In genomic region chr4:170522427-170522970, GRCh38 we compare ENCODE assay signal across 18 cellular contexts.
DNase-seq lines count a peak whose midpoint lies in the region; ATAC-seq, FAIRE-seq and TF ChIP-seq lines count a peak whose summit lies in the region.
"Had no signal": no experiment of that assay in that cellular context is flagged by ENCODE, and none has a peak within 500 bp of the region (broad histone marks: within the 10 kb centered on the region; RNA-seq: fewer than 3 reads in every experiment).

No MANE protein-coding gene starts in this region.

- no peak for ATAC-seq in HepG2
- ATAC-seq in right lobe of liver: no peak
- no peak for ATAC-seq in GM12878
- ATAC-seq in heart right ventricle: peak; percentile 67 to 91 (median 72)
- no peak for ATAC-seq in HG03095 (IDR thresholded peaks at IDR 0.05; ENCODE audit: unreplicated experiment)
- no peak for ATAC-seq in HG02642 (IDR thresholded peaks at IDR 0.05; ENCODE audit: poor library complexity, unreplicated experiment)

- WGBS in HepG2 (ENCODE audit: low lambda C conversion rate): 8% methylated on average over 5 of the region's 5 CpGs
- WGBS in right lobe of liver (ENCODE audit: insufficient coverage, low coverage, low lambda C conversion rate, missing lambda C conversion rate): 61% methylated on average over 5 of the region's 5 CpGs
- WGBS in GM12878 (ENCODE audit: insufficient coverage, insufficient replicate concordance, low lambda C conversion rate, missing lambda C conversion rate): 21% methylated on average over 5 of the region's 5 CpGs
- 68 to 83% methylated on average over 5 of the region's 5 CpGs for WGBS in heart right ventricle, 2 donors

- H3K9ac ChIP-seq in HepG2 (ENCODE audit: insufficient read depth, low read depth, low read length): no peak overlapping the region
- no peak overlapping the region for H3K9ac ChIP-seq in GM12878 (ENCODE audit: control insufficient read depth, insufficient read depth, low read length)

- in situ Hi-C loops in HepG2 (cut with HindIII; ENCODE audit: extremely low pct_ligation_motif_present, low pct_unique_long_range_greater_than_20kb) (no loop called here), GM12878 (cut with MboI) (no loop called here)

- TF ChIP-seq EP300 in HepG2 (IDR thresholded peaks at IDR 0.05; ENCODE audit: low read depth in 2 of 2, low read length in 2 of 2): no peak
- TF ChIP-seq EP300 in HepG2 (CRISPR knock-in tag; IDR thresholded peaks at IDR 0.05; ENCODE audit: borderline replicate concordance): no peak
- no peak for TF ChIP-seq EP300 in GM12878 (IDR thresholded peaks at IDR 0.05; ENCODE audit: borderline replicate concordance in 1 of 2, control insufficient read depth in 1 of 2, low read depth in 2 of 2, low read length in 2 of 2)

- H3K79me2 ChIP-seq in HepG2 (ENCODE audit: insufficient read depth, low read length): no peaks in the 10 kb centered on the region
- H3K79me2 ChIP-seq in GM12878 (ENCODE audit: control insufficient read depth, insufficient read depth, low read length): no peaks in the 10 kb centered on the region

- no peaks in the 10 kb centered on the region for H4K20me1 ChIP-seq in HepG2 (ENCODE audit: insufficient read depth, low read length)
- H4K20me1 ChIP-seq in GM12878 (ENCODE audit: control insufficient read depth, insufficient read depth): no peaks in the 10 kb centered on the region

- TF ChIP-seq CTCF in HepG2 (CRISPR knock-in tag; IDR thresholded peaks at IDR 0.05) (no peak), right lobe of liver (IDR thresholded peaks at IDR 0.05) (no peak), GM12878 (IDR thresholded peaks at IDR 0.05 in 2 of 3, conservative IDR thresholded peaks at IDR 0.05 in 1 of 3; ENCODE audit: control insufficient read depth in 2 of 3, extremely low read depth in 1 of 3, insufficient read depth in 1 of 3, low read depth in 3 of 3, low read length in 3 of 3) (no peak), heart right ventricle (IDR thresholded peaks at IDR 0.05) (no peak)

- no peaks in the 10 kb centered on the region for H3K27me3 ChIP-seq in HepG2 (ENCODE audit: control insufficient read depth in 1 of 2, insufficient read depth in 2 of 2, low read length in 2 of 2)
- no peaks in the 10 kb centered on the region for H3K27me3 ChIP-seq in right lobe of liver
- H3K27me3 ChIP-seq in GM12878 (replicated peaks in 1 of 2; ENCODE audit: control insufficient read depth in 2 of 2, insufficient read depth in 2 of 2, low read length in 1 of 2): no peaks in the 10 kb centered on the region
- H3K27me3 ChIP-seq in heart right ventricle: no peaks in the 10 kb centered on the region
- H3K27me3 ChIP-seq: BE2C had no signal

- no peak overlapping the region for H2AFZ ChIP-seq in HepG2 (ENCODE audit: low read length)
- H2AFZ ChIP-seq in GM12878 (ENCODE audit: control insufficient read depth, low read depth, low read length): no peak overlapping the region

- BruUV-seq in HepG2 (replicated peaks; lab: Mats Ljungman, UMichigan): no TSS peak
- no TSS peak for BruUV-seq in GM12878 (replicated peaks; lab: Mats Ljungman, UMichigan)

- H3K4me2 ChIP-seq in HepG2 (ENCODE audit: low read depth, low read length) (no peak overlapping the region), GM12878 (ENCODE audit: control insufficient read depth, insufficient read depth) (no peak overlapping the region)

- H3K4me1 ChIP-seq in HepG2 (ENCODE audit: insufficient read depth, low read length) (no peaks in the 10 kb centered on the region), right lobe of liver (no peaks in the 10 kb centered on the region), GM12878 (ENCODE audit: control insufficient read depth, insufficient read depth, low read length) (no peaks in the 10 kb centered on the region), heart right ventricle (no peaks in the 10 kb centered on the region)
- H3K4me1 ChIP-seq: BE2C, Caco-2 had no signal

- DNase-seq in HepG2 (ENCODE audit: low spot score): no peak
- DNase-seq in right lobe of liver: no peak
- DNase-seq in GM12878 (ENCODE audit: low read depth, low spot score): no peak
- peak in 1 of 2 donors; percentile 22 for DNase-seq in heart right ventricle
- DNase-seq in NCI-H2081 (lab: John Stamatoyannopoulos, UW): no peak
- DNase-seq: ACHN; BE2C; C1 segment of cervical spinal cord; Caco-2; CD4-positive, alpha-beta T cell; GOT3; H9; KBM-7 had no signal

- H3K9me3 ChIP-seq in HepG2 (ENCODE audit: low read length) (peaks cover 24% of the 10 kb centered on the region), right lobe of liver (no peaks in the 10 kb centered on the region), GM12878 (replicated peaks; ENCODE audit: control insufficient read depth, insufficient read depth, low read length) (no peaks in the 10 kb centered on the region), heart right ventricle (peaks cover 0 to 4% (median 0%) of the 10 kb centered on the region in 11 donors)
- H3K9me3 ChIP-seq: BE2C, Caco-2 had no signal

- H3K27ac ChIP-seq in HepG2 (ENCODE audit: extremely low read length, insufficient read depth, low read length) (no peak overlapping the region), right lobe of liver (no peak overlapping the region), GM12878 (ENCODE audit: control insufficient read depth, insufficient read depth) (no peak overlapping the region), heart right ventricle (no peak overlapping the region)

- TF ChIP-seq POLR2A in HepG2 (IDR thresholded peaks at IDR 0.05; ENCODE audit: insufficient read depth in 1 of 2, low read depth in 2 of 2, low read length in 2 of 2) (no peak), right lobe of liver (IDR thresholded peaks at IDR 0.05) (no peak), GM12878 (IDR thresholded peaks at IDR 0.05; ENCODE audit: low read depth, low read length) (no peak)

- POLR2A ChIA-PET in HepG2 (lab: Yijun Ruan, JAX): no interaction called here
- POLR2A ChIA-PET in GM12878 (lab: Charles Lee): no interaction called here

- intact Hi-C loops in HepG2 (cut with micrococcal nuclease; ENCODE audit: unreplicated experiment): no loop called here
- intact Hi-C loops in right lobe of liver (cut with DNase I): no loop called here
- intact Hi-C loops in GM12878 (cut with micrococcal nuclease; ENCODE audit: unreplicated experiment): no loop called here
- intact Hi-C loops in heart right ventricle (cut with DNase I): no loop called here

- H3K36me3 ChIP-seq in HepG2 (replicated peaks in 1 of 2; ENCODE audit: control insufficient read depth in 1 of 2, insufficient read depth in 2 of 2, low read length in 2 of 2) (no peaks in the 10 kb centered on the region), right lobe of liver (no peaks in the 10 kb centered on the region), GM12878 (ENCODE audit: control insufficient read depth in 2 of 2, insufficient read depth in 2 of 2, low read length in 1 of 2) (no peaks in the 10 kb centered on the region), heart right ventricle (no peaks in the 10 kb centered on the region)
- H3K36me3 ChIP-seq: BE2C had no signal

- RAD21 ChIA-PET in GM12878 (lab: Charles Lee; ENCODE audit: unreplicated experiment): no interaction called here

- FAIRE-seq in HepG2 (lab: Jason Lieb, UNC) (no peak), GM12878 (lab: Jason Lieb, UNC) (no peak)
- FAIRE-seq: D721Med, G401.6, GM12892 had no signal

- CTCF ChIA-PET in HepG2 (lab: Yijun Ruan, JAX; ENCODE audit: low intra/inter-chr PET ratio, low total read pairs): no interaction called here
- CTCF ChIA-PET in GM12878 (lab: Yijun Ruan, JAX): interaction anchor here (1.3 kb wide), 1 partner anchor 25 kb away, joined by 5 read pairs; no protein-coding TSS in a partner anchor

- TF ChIP-seq RAD21 in HepG2 (CRISPR knock-in tag; IDR thresholded peaks at IDR 0.05): no peak
- TF ChIP-seq RAD21 in GM12878 (IDR thresholded peaks at IDR 0.05; ENCODE audit: insufficient read depth, low read depth, low read length): no peak

- no peak overlapping the region for H3K4me3 ChIP-seq in HepG2 (replicated peaks in 1 of 3; ENCODE audit: insufficient read depth in 1 of 3, low read depth in 2 of 3, low read length in 3 of 3)
- H3K4me3 ChIP-seq in right lobe of liver: no peak overlapping the region
- H3K4me3 ChIP-seq in GM12878: no peak overlapping the region
- H3K4me3 ChIP-seq in heart right ventricle: no peak overlapping the region

- SMC1A ChIA-PET in GM12878 (lab: Charles Lee; ENCODE audit: uncharacterized antibody, unreplicated experiment): interaction anchor here (1.0 kb wide), 1 partner anchor 10 kb away, joined by 3 read pairs; no protein-coding TSS in a partner anchor

TF ChIP-seq in HepG2, 621 proteins besides CTCF, POLR2A, EP300 and RAD21 (continues in another document):
- TF ChIP-seq RAD51 (IDR thresholded peaks at IDR 0.05; ENCODE audit: borderline replicate concordance): peak; percentile 76

TF ChIP-seq in GM12878, 131 proteins besides CTCF, POLR2A, EP300 and RAD21 (continues in another document):
- TF ChIP-seq JUNB (IDR thresholded peaks at IDR 0.05): no peak
- TF ChIP-seq ZNF384 (IDR thresholded peaks at IDR 0.05; ENCODE audit: borderline replicate concordance, low read depth, low read length): no peak
- peak; percentile 66; the same call in 1 of the 2 replicates for TF ChIP-seq RAD51 (IDR thresholded peaks at IDR 0.05)
- TF ChIP-seq ZBTB11 (CRISPR knock-in tag; IDR thresholded peaks at IDR 0.05): no peak
- TF ChIP-seq SUZ12 (IDR thresholded peaks at IDR 0.05; ENCODE audit: unreplicated experiment): no peak

Comparison
In these comparisons a context has a peak if more than half of its experiments do, and no peak if none do; other contexts are left out.
1. ATAC-seq: peak in heart right ventricle (8 of 8); none in HepG2 (single experiment), right lobe of liver (0 of 4), GM12878 (single experiment), HG03095 (single experiment) and HG02642 (single experiment).
2. Of the 75 proteins assayed by ChIP-seq in both HepG2 and GM12878: peak only in HepG2: none; only in GM12878: none; in both: RAD51; in neither: 73; mixed calls (peak in some experiments, not most) for 1.